1 cellular context compared by ENCODE assay signal in genomic region chr9:132295181-132295580, GRCh38.
TF ChIP-seq lines count a peak whose summit lies in the region.

No MANE protein-coding gene starts in this region.

TF ChIP-seq in WTC11, 78 proteins besides CTCF, POLR2A, EP300 and RAD21 (continued from another document):
- TF ChIP-seq ZNF281 (CRISPR knock-in tag; IDR thresholded peaks at IDR 0.05) (no peak), TEAD1 (CRISPR knock-in tag; IDR thresholded peaks at IDR 0.05) (no peak), AFF4 (CRISPR knock-in tag; IDR thresholded peaks at IDR 0.05; ENCODE audit: borderline replicate concordance) (no peak), AR (CRISPR knock-in tag; IDR thresholded peaks at IDR 0.05) (no peak), RELA (CRISPR knock-in tag; IDR thresholded peaks at IDR 0.05; ENCODE audit: borderline replicate concordance) (no peak), NR3C1 (CRISPR knock-in tag; conservative IDR thresholded peaks at IDR 0.05; ENCODE audit: low read depth) (no peak), ZNF121 (CRISPR knock-in tag; IDR thresholded peaks at IDR 0.05) (no peak), GTF2I (CRISPR knock-in tag; conservative IDR thresholded peaks at IDR 0.05) (no peak), GABPB1 (CRISPR knock-in tag; IDR thresholded peaks at IDR 0.05) (no peak), RORB (CRISPR knock-in tag; IDR thresholded peaks at IDR 0.05) (no peak), TP53 (CRISPR knock-in tag; IDR thresholded peaks at IDR 0.05) (no peak), MLX (CRISPR knock-in tag; IDR thresholded peaks at IDR 0.05) (no peak)
